In genomic region chr19:8506402-8506957, GRCh38 we compare ENCODE assay signal across 7 cellular contexts. TPM values are rescaled to one million over a fixed set of nuclear protein-coding genes. Genes with fewer than 3 reads are reported as not detected.
A peak's percentile ranks its signal among the peaks of the same experiment; 100 is the strongest.
DNase-seq lines count a peak whose midpoint lies in the region; ATAC-seq and TF ChIP-seq lines count a peak whose summit lies in the region.

No MANE protein-coding gene starts in this region.

- no peaks in the 10 kb centered on the region for H3K9me3 ChIP-seq in NT2/D1 (ENCODE audit: insufficient read depth, low read length)

- H3K27me3 ChIP-seq in H7 (ENCODE audit: control insufficient read depth, insufficient read depth, low read length) (no peaks in the 10 kb centered on the region), NT2/D1 (ENCODE audit: insufficient read depth, insufficient read length) (no peaks in the 10 kb centered on the region)

- H3K9me3 Mint-ChIP-seq in osteocyte (ENCODE audit: unreplicated experiment) = no peaks in the 10 kb centered on the region

- H3K4me3 Mint-ChIP-seq in osteocyte (ENCODE audit: unreplicated experiment) = peak overlapping the region; percentile 84

- no peak for ATAC-seq in GM18909 (IDR thresholded peaks at IDR 0.05; ENCODE audit: poor library complexity, unreplicated experiment)

- peaks cover 15% of the 10 kb centered on the region for H3K4me1 ChIP-seq in NT2/D1 (ENCODE audit: insufficient read depth, insufficient read length)

- no peaks in the 10 kb centered on the region for H3K27me3 Mint-ChIP-seq in osteocyte (ENCODE audit: unreplicated experiment)

- H3K36me3 Mint-ChIP-seq in osteocyte (ENCODE audit: unreplicated experiment) = no peaks in the 10 kb centered on the region

- peak overlapping the region; percentile 66 for H3K27ac Mint-ChIP-seq in osteocyte (ENCODE audit: unreplicated experiment)

- DNase-seq in H7 (peak; percentile 85), NT2/D1 (ENCODE audit: low read depth, low spot score) (no peak), epithelial cell of esophagus (ENCODE audit: low read depth) (no peak), osteocyte (ENCODE audit: extremely low spot score, unreplicated experiment) (no peak), NOMO-1 treated with dmso at 0.1 percent for 144 hours (lab: John Stamatoyannopoulos, UW; ENCODE audit: unreplicated experiment) (no peak)
- no peak for DNase-seq in stimulated activated CD4-positive, alpha-beta T cell treated with anti-CD3 and anti-CD28 coated beads, Interleukin-2, amount 100 ng/mL, for 24 hours

- TF ChIP-seq CTCF in epithelial cell of esophagus (IDR thresholded peaks at IDR 0.05; ENCODE audit: insufficient read depth, low read depth, low read length, missing control alignments) (no peak), osteocyte (IDR thresholded peaks at IDR 0.05) (no peak)

- H3K36me3 ChIP-seq in H7 (replicated peaks; ENCODE audit: control insufficient read depth, insufficient read depth, low read length) (no peaks in the 10 kb centered on the region), NT2/D1 (ENCODE audit: insufficient read depth, insufficient read length, low read length) (peaks cover 16% of the 10 kb centered on the region)

- peaks cover 12% of the 10 kb centered on the region for H3K4me1 Mint-ChIP-seq in osteocyte (ENCODE audit: unreplicated experiment)

- peak overlapping the region; percentile 64 for H3K4me3 ChIP-seq in H7 (ENCODE audit: insufficient read depth, low read depth, low read length)
- peak overlapping the region; percentile 61 for H3K4me3 ChIP-seq in NT2/D1 (ENCODE audit: insufficient read length, low read depth)
- H3K4me3 ChIP-seq in epithelial cell of esophagus (ENCODE audit: low read length) = peak overlapping the region; percentile 48

- peak overlapping the region; percentile 95 for H3K9ac ChIP-seq in NT2/D1 (ENCODE audit: insufficient read length, low read depth)

RNA-seq across cellular contexts. Expression of gene PRAM1, which starts 4.0 kb away (rescaled TPM):
- total RNA-seq in H7 (2014; rRNA removed; shearing (Covaris generic)) = 0.07 TPM in 2 replicates
- 0.24 and 0.42 TPM in 2 replicates for total RNA-seq in osteocyte

RNA-seq across cellular contexts. Expression of gene ZNF414, which starts 7.5 kb away (rescaled TPM):
- 7.6 and 13.1 TPM in 2 replicates for total RNA-seq in H7 (2014; rRNA removed; shearing (Covaris generic))
- 23.9 and 29.9 TPM in 2 replicates for total RNA-seq in osteocyte
